Comparison of ENCODE assay signal across 8 cellular contexts in genomic region chr1:41367102-41367537, GRCh38. TPM values are rescaled to one million over a fixed set of nuclear protein-coding genes. Genes with fewer than 3 reads are reported as not detected.
DNase-seq lines count a peak whose midpoint lies in the region; ATAC-seq, FAIRE-seq and TF ChIP-seq lines count a peak whose summit lies in the region.

No MANE protein-coding gene starts in this region.

- TF ChIP-seq EP300 in suprapubic skin (IDR thresholded peaks at IDR 0.05): no peak

- FAIRE-seq in pancreas (lab: Jason Lieb, UNC): no peak

- intact Hi-C loops in activated naive CD4-positive, alpha-beta T cell treated with anti-CD3 and anti-CD28 coated beads for 36 hours (cut with micrococcal nuclease): no loop called here
- intact Hi-C loops in pancreas (cut with DNase I): no loop called here

- H3K9ac ChIP-seq in SK-N-MC (ENCODE audit: insufficient read length) (peak overlapping the region; percentile 64), iPS-18a (ENCODE audit: low read length) (no peak overlapping the region)

- H3K36me3 Mint-ChIP-seq in activated naive CD4-positive, alpha-beta T cell treated with anti-CD3 and anti-CD28 coated beads for 36 hours (ENCODE audit: low read depth): no peaks in the 10 kb centered on the region

- no peak for DNase-seq in activated naive CD4-positive, alpha-beta T cell treated with anti-CD3 and anti-CD28 coated beads for 36 hours
- DNase-seq in activated naive CD4-positive, alpha-beta T cell (lab: John Stamatoyannopoulos, UW): no peak
- DNase-seq in SK-N-MC (ENCODE audit: low read depth, low spot score) (no peak), suprapubic skin (ENCODE audit: low spot score in 2 of 2) (no peak), NCI-H2081 treated with DMSO at 0.1 percent for 48 hours (lab: John Stamatoyannopoulos, UW) (no peak), pancreas (no peak)

- peak overlapping the region; percentile 17 for H3K4me3 Mint-ChIP-seq in activated naive CD4-positive, alpha-beta T cell treated with anti-CD3 and anti-CD28 coated beads for 36 hours

- H3K4me1 Mint-ChIP-seq in activated naive CD4-positive, alpha-beta T cell treated with anti-CD3 and anti-CD28 coated beads for 36 hours (ENCODE audit: low read depth): peaks cover 11% of the 10 kb centered on the region

- ATAC-seq in HG02884 (IDR thresholded peaks at IDR 0.05; ENCODE audit: unreplicated experiment) (no peak), pancreas (no peak)

- peak overlapping the region; percentile 86 for H3K4me3 ChIP-seq in SK-N-MC
- peak overlapping the region; percentile 44 for H3K4me3 ChIP-seq in iPS-18a (ENCODE audit: low read length)
- H3K4me3 ChIP-seq in suprapubic skin: peak overlapping the region; percentile 56
- peak overlapping the region in 1 of 4 donors; percentile 48 for H3K4me3 ChIP-seq in pancreas

- no peaks in the 10 kb centered on the region for H3K36me3 ChIP-seq in SK-N-MC (ENCODE audit: insufficient read depth, low read length)
- H3K36me3 ChIP-seq in iPS-18a (ENCODE audit: control insufficient read depth, low read depth, low read length): no peaks in the 10 kb centered on the region
- H3K36me3 ChIP-seq in suprapubic skin: no peaks in the 10 kb centered on the region
- no peaks in the 10 kb centered on the region for H3K36me3 ChIP-seq in pancreas

- TF ChIP-seq CTCF in suprapubic skin (IDR thresholded peaks at IDR 0.05) (no peak), pancreas (IDR thresholded peaks at IDR 0.05) (no peak)

- peaks cover 34% of the 10 kb centered on the region for H3K27me3 Mint-ChIP-seq in activated naive CD4-positive, alpha-beta T cell treated with anti-CD3 and anti-CD28 coated beads for 36 hours (ENCODE audit: low read depth)

- CTCF ChIA-PET in activated naive CD4-positive, alpha-beta T cell treated with anti-CD3 and anti-CD28 coated beads for 36 hours (lab: Charles Lee): interaction anchor here (0.8 to 1.1 kb wide), 2 partner anchors 51 to 54 kb away, joined by 3 read pairs; no protein-coding TSS in a partner anchor

- H3K27me3 ChIP-seq in iPS-18a (ENCODE audit: control insufficient read depth, insufficient read depth, low read length): peaks cover 58% of the 10 kb centered on the region
- H3K27me3 ChIP-seq in suprapubic skin: no peaks in the 10 kb centered on the region
- H3K27me3 ChIP-seq in pancreas: no peaks in the 10 kb centered on the region

- TF ChIP-seq POLR2A in suprapubic skin (IDR thresholded peaks at IDR 0.05): no peak

- WGBS in suprapubic skin: 43% methylated on average over 6 of the region's 6 CpGs
- 75 to 85% methylated on average over 5 to 6 of the region's 6 CpGs for WGBS in pancreas, 2 donors

- no peak overlapping the region for H3K27ac Mint-ChIP-seq in activated naive CD4-positive, alpha-beta T cell treated with anti-CD3 and anti-CD28 coated beads for 36 hours

- no peaks in the 10 kb centered on the region for H3K9me3 Mint-ChIP-seq in activated naive CD4-positive, alpha-beta T cell treated with anti-CD3 and anti-CD28 coated beads for 36 hours

- H3K4me1 ChIP-seq in iPS-18a (ENCODE audit: control insufficient read depth, low read depth, low read length) (peaks cover 46% of the 10 kb centered on the region), suprapubic skin (peaks cover 56% of the 10 kb centered on the region), pancreas (peaks cover 7 to 12% (median 11%) of the 10 kb centered on the region in 3 donors)

- H3K27ac ChIP-seq in SK-N-MC (peak overlapping the region; percentile 88), iPS-18a (ENCODE audit: low read length) (no peak overlapping the region), suprapubic skin (no peak overlapping the region), pancreas (no peak overlapping the region)

- H3K9me3 ChIP-seq in SK-N-MC (ENCODE audit: low read depth, low read length) (no peaks in the 10 kb centered on the region), iPS-18a (ENCODE audit: control insufficient read depth, low read depth, low read length) (no peaks in the 10 kb centered on the region), suprapubic skin (no peaks in the 10 kb centered on the region), pancreas (no peaks in the 10 kb centered on the region)

RNA-seq across cellular contexts. Expression of gene FOXO6, which starts 5.9 kb away (rescaled TPM):
- total RNA-seq in activated naive CD4-positive, alpha-beta T cell treated with anti-CD3 and anti-CD28 coated beads for 36 hours: under 1 TPM in 1 of 2 experiments, not detected in 1; 0.15 TPM
- 1 to 10 TPM; 1.4 to 2.8 (median 1.6) TPM for total RNA-seq in suprapubic skin
- total RNA-seq in pancreas: 1 to 10 TPM in 4 of 6 donors, under 1 TPM in 2; 0.79 to 2.0 (median 1.2) TPM
- polyA plus RNA-seq in pancreas: 1 to 10 TPM; 1.1 to 1.8 TPM
